ENCODE assay signal across 8 cellular contexts in the genomic region with DNA sequence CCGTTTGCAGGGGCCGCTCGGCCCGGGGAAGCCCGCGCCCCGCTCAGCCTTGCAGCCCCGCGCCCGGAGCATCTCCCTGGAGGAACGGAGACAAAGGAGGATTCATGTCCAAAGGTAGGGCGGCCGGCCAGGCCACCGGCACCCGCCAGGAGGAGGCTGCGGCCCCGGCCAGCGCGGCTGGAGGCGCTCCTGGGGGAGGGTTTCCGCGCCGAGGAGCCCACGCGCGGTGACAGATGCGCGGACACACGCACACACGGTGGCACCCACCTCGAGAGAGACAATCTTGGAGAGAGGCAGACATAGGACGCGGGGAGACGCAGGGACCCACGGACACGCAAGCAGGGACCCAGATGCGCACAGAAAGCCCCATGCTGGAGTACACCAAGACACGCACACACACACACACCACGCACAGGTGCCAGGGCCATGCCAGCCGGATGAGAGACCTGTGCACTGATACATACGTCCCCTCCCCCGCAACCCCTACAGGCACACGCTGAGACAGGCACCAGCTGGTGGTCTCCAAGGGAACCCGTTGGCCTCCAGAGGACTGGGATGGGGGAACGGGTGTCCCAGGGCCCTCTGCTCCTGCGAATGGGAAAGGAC. TPM values are rescaled to one million over a fixed set of nuclear protein-coding genes. Genes with fewer than 3 reads are reported as not detected.
DNase-seq lines count a peak whose midpoint lies in the region; ATAC-seq and TF ChIP-seq lines count a peak whose summit lies in the region.

No MANE protein-coding gene starts in this region.

- no peaks in the 10 kb centered on the region for H3K9me3 ChIP-seq in SU-DHL-6 (ENCODE audit: insufficient read depth, low read length)
- H3K9me3 ChIP-seq in suprapubic skin: no peaks in the 10 kb centered on the region

- H3K9me3 Mint-ChIP-seq in activated T-cell treated with anti-CD3 and anti-CD28 coated beads, Interleukin-2, amount 50 U/mL, for 4 hours: no peaks in the 10 kb centered on the region

- peak; percentile 12 to 19 for ATAC-seq in activated T-cell treated with anti-CD3 and anti-CD28 coated beads, Interleukin-2, amount 50 U/mL, for 4 hours

- no peak for TF ChIP-seq EP300 in suprapubic skin (IDR thresholded peaks at IDR 0.05)

- peaks cover 31% of the 10 kb centered on the region for H3K27me3 Mint-ChIP-seq in activated T-cell treated with anti-CD3 and anti-CD28 coated beads, Interleukin-2, amount 50 U/mL, for 4 hours (ENCODE audit: low read depth)

- H3K9me2 ChIP-seq in SU-DHL-6 (replicated peaks; ENCODE audit: insufficient read depth, low read length): no peaks in the 10 kb centered on the region

- DNase-seq in activated T-cell treated with anti-CD3 and anti-CD28 coated beads, Interleukin-2, amount 50 U/mL, for 4 hours: no peak
- DNase-seq in activated T-cell treated with anti-CD3 and anti-CD28 coated beads for 4 hours: no peak
- no peak for DNase-seq in suprapubic skin (ENCODE audit: low spot score in 2 of 2)
- DNase-seq in MV-4-11 (lab: John Stamatoyannopoulos, UW): no peak
- no peak for DNase-seq in GM19238 (ENCODE audit: insufficient read length, low spot score)
- no peak for DNase-seq in RWPE1 (ENCODE audit: low spot score)

- H3K27ac ChIP-seq in SU-DHL-6 (ENCODE audit: low read depth, low read length) (no peak overlapping the region), suprapubic skin (no peak overlapping the region), RWPE1 (no peak overlapping the region)

- no peak for TF ChIP-seq CTCF in SU-DHL-6 (IDR thresholded peaks at IDR 0.05; ENCODE audit: insufficient read depth, low read length, poor library complexity, severe bottlenecking)
- TF ChIP-seq CTCF in suprapubic skin (IDR thresholded peaks at IDR 0.05): no peak
- TF ChIP-seq CTCF in RWPE1 (conservative IDR thresholded peaks at IDR 0.05; ENCODE audit: low read depth): no peak

- CTCF ChIA-PET in RWPE1 (lab: Yijun Ruan, JAX): interaction anchor here (0.6 kb wide), 1 partner anchor 29 kb away, joined by 3 read pairs; no protein-coding TSS in a partner anchor

- no peaks in the 10 kb centered on the region for H3F3A ChIP-seq in SU-DHL-6 (ENCODE audit: insufficient read depth)

- peak overlapping the region; percentile 49 for H3K4me3 Mint-ChIP-seq in activated T-cell treated with anti-CD3 and anti-CD28 coated beads, Interleukin-2, amount 50 U/mL, for 4 hours

- H3K4me1 Mint-ChIP-seq in activated T-cell treated with anti-CD3 and anti-CD28 coated beads, Interleukin-2, amount 50 U/mL, for 4 hours (ENCODE audit: low read depth): peaks cover 11% of the 10 kb centered on the region

- H3K79me2 ChIP-seq in SU-DHL-6 (ENCODE audit: insufficient read depth, low read length): no peaks in the 10 kb centered on the region

- H3K36me3 Mint-ChIP-seq in activated T-cell treated with anti-CD3 and anti-CD28 coated beads, Interleukin-2, amount 50 U/mL, for 4 hours (ENCODE audit: insufficient read depth): no peaks in the 10 kb centered on the region

- peaks cover 19% of the 10 kb centered on the region for H3K4me1 ChIP-seq in suprapubic skin

- no peaks in the 10 kb centered on the region for H4K20me1 ChIP-seq in SU-DHL-6 (ENCODE audit: low read depth, low read length)

- H2AFZ ChIP-seq in SU-DHL-6 (ENCODE audit: low read depth, low read length, severe bottlenecking): no peak overlapping the region

- H3K9ac ChIP-seq in SU-DHL-6 (ENCODE audit: low read length): no peak overlapping the region

- H3K4me2 ChIP-seq in SU-DHL-6 (ENCODE audit: low read depth, low read length, poor library complexity, severe bottlenecking): peak overlapping the region; percentile 43

- H3K36me3 ChIP-seq in SU-DHL-6 (ENCODE audit: low read length) (no peaks in the 10 kb centered on the region), suprapubic skin (no peaks in the 10 kb centered on the region)

- no peak overlapping the region for H3K4me3 ChIP-seq in SU-DHL-6 (ENCODE audit: insufficient read depth, low read length, poor library complexity, severe bottlenecking)
- peak overlapping the region; percentile 57 for H3K4me3 ChIP-seq in iPS-11a (ENCODE audit: low read depth, low read length)
- H3K4me3 ChIP-seq in suprapubic skin: peak overlapping the region; percentile 53

- H3K27me3 ChIP-seq in SU-DHL-6 (ENCODE audit: low read length): no peaks in the 10 kb centered on the region
- H3K27me3 ChIP-seq in suprapubic skin: peaks cover 56% of the 10 kb centered on the region

- 10% methylated on average over 13 of the region's 46 CpGs for WGBS in suprapubic skin

- TF ChIP-seq POLR2A in suprapubic skin (IDR thresholded peaks at IDR 0.05): no peak

- POLR2A ChIA-PET in RWPE1 (lab: Yijun Ruan, JAX; ENCODE audit: low non-redundant PET): no interaction called here

RNA-seq across cellular contexts. Expression of a gene that starts 7.8 kb away (rescaled TPM):
- total RNA-seq in activated T-cell treated with anti-CD3 and anti-CD28 coated beads, Interleukin-2, amount 50 U/mL, for 4 hours: 1 to 10 TPM in 1 of 3 donors, under 1 TPM in 2; 0.68 to 1.3 (median 0.84) TPM
- 1 to 10 TPM; 1.1 to 2.7 (median 1.7) TPM for total RNA-seq in suprapubic skin

RNA-seq across cellular contexts. Expression of a gene that starts 21.5 kb away (rescaled TPM):
- under 1 TPM; 0.16 to 0.40 (median 0.30) TPM for total RNA-seq in activated T-cell treated with anti-CD3 and anti-CD28 coated beads, Interleukin-2, amount 50 U/mL, for 4 hours
- total RNA-seq in suprapubic skin: 1 to 10 TPM in 3 of 4 donors, under 1 TPM in 1; 0.76 to 9.6 (median 5.4) TPM

RNA-seq across cellular contexts. Expression of a gene that starts 30.1 kb away (rescaled TPM):
- total RNA-seq in activated T-cell treated with anti-CD3 and anti-CD28 coated beads, Interleukin-2, amount 50 U/mL, for 4 hours: 10 to 100 TPM; 40.7 to 52.2 (median 48.5) TPM
- total RNA-seq in suprapubic skin: 10 to 100 TPM in 1 of 4 donors, 1 to 10 TPM in 3; 8.8 to 16.5 (median 9.2) TPM

RNA-seq across cellular contexts. Expression of a gene that starts 50.5 kb away (rescaled TPM):
- total RNA-seq in activated T-cell treated with anti-CD3 and anti-CD28 coated beads, Interleukin-2, amount 50 U/mL, for 4 hours: 1 to 10 TPM; 6.1 to 7.6 (median 6.9) TPM
- total RNA-seq in suprapubic skin: 1 to 10 TPM; 1.1 to 2.6 (median 1.9) TPM
